Comparison of ENCODE assay signal across 1 cellular context in the genomic region with DNA sequence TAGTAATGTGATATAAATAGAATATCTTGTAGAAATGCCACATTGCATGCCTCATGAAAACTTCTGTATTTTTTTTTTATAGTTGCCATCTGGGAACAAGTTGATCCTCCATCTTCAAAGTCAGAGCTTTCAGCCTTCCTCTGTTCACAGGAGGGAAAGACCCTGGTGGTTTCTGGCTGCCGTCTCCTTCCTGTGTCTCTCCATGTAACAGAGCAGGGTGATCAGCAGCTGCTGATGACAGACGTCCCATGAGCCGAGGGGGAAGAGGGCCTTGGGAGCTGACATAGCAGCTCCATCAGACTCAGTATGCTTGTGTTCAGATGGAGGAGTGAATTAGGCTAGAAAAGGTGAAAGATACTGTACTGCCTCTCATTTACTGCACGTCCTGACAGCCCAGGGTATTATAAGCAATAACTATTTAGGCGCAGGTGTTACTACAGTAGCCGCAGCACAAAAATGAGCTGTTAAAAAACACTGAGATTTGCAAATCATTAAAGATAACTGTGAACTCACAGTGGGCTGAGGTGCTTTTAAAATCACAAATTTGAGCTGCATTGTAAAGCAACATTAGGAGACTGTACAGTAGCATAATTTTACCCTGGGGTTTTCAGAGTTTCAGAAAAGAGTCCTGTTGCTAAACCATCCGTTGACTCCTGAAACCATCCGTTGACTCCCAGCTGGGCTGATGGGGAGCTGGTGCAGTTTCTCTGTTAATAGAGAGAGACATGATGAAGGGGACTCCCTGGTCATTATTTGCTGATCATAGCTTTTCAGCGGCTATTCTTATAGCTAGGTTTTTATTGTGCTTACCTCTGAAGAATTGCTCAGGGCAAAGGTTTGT.
TF ChIP-seq lines count a peak whose summit lies in the region.

No MANE protein-coding gene starts in this region.

TF ChIP-seq in neural cell, 6 proteins besides CTCF, POLR2A, EP300 and RAD21:
- TF ChIP-seq, protein P1, sequence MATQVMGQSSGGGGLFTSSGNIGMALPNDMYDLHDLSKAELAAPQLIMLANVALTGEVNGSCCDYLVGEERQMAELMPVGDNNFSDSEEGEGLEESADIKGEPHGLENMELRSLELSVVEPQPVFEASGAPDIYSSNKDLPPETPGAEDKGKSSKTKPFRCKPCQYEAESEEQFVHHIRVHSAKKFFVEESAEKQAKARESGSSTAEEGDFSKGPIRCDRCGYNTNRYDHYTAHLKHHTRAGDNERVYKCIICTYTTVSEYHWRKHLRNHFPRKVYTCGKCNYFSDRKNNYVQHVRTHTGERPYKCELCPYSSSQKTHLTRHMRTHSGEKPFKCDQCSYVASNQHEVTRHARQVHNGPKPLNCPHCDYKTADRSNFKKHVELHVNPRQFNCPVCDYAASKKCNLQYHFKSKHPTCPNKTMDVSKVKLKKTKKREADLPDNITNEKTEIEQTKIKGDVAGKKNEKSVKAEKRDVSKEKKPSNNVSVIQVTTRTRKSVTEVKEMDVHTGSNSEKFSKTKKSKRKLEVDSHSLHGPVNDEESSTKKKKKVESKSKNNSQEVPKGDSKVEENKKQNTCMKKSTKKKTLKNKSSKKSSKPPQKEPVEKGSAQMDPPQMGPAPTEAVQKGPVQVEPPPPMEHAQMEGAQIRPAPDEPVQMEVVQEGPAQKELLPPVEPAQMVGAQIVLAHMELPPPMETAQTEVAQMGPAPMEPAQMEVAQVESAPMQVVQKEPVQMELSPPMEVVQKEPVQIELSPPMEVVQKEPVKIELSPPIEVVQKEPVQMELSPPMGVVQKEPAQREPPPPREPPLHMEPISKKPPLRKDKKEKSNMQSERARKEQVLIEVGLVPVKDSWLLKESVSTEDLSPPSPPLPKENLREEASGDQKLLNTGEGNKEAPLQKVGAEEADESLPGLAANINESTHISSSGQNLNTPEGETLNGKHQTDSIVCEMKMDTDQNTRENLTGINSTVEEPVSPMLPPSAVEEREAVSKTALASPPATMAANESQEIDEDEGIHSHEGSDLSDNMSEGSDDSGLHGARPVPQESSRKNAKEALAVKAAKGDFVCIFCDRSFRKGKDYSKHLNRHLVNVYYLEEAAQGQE (IDR thresholded peaks at IDR 0.05; ENCODE audit: borderline replicate concordance) = no peak
- TF ChIP-seq TAF1 (IDR thresholded peaks at IDR 0.05; ENCODE audit: low read depth) (no peak), EZH2 (IDR thresholded peaks at IDR 0.05; ENCODE audit: borderline replicate concordance, insufficient read depth, low read length, poor library complexity, severe bottlenecking) (no peak), POLR2AphosphoS5 (IDR thresholded peaks at IDR 0.05) (peak; percentile 28)
